22 cellular contexts compared by ENCODE assay signal in the genomic region with DNA sequence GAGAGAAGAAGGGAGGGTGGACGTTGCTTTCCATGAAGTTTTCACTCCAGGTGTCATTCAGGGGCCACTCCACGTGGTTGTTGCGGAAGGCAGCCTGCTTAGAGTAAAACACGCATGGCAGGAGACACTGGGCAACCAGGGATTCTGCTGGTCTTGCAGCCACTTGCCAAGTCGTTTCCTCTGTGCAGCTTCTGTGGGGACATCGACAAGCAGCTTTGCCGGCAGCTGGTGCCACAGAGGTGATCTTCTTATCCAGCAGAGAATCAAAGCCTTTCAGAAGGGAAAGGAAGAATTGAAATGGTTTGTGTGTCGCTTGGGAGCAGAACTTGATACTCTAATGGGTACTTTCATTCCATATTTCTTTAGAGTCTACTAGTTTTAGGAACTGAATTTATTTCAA.
DNase-seq lines count a peak whose midpoint lies in the region; ATAC-seq and TF ChIP-seq lines count a peak whose summit lies in the region.
"Had no signal": no experiment of that assay in that cellular context is flagged by ENCODE, and none has a peak within 500 bp of the region (broad histone marks: within the 10 kb centered on the region; RNA-seq: fewer than 3 reads in every experiment).

No MANE protein-coding gene starts in this region.

- H3K9ac ChIP-seq in mesendoderm (ENCODE audit: low read length): no peak overlapping the region
- H3K9ac ChIP-seq: BLaER1 treated with 17β-estradiol and CSF1 and Interleukin-3, amounts not matched to agents 10 nM and 100 nM; GM23248 had no signal

- no peak overlapping the region for H3K4me3 ChIP-seq in WERI-Rb-1 (ENCODE audit: low read depth, low read length)
- no peak overlapping the region for H3K4me3 ChIP-seq in mesendoderm (ENCODE audit: low read length)
- H3K4me3 ChIP-seq: A549; BLaER1 treated with 17β-estradiol and CSF1 and Interleukin-3, amounts not matched to agents 10 nM and 100 nM; GM23248 had no signal

- H3K9me3 ChIP-seq in WERI-Rb-1 (ENCODE audit: severe bottlenecking): no peaks in the 10 kb centered on the region
- H3K9me3 ChIP-seq: A549, BE2C had no signal

- H2AK5ac ChIP-seq in mesendoderm (ENCODE audit: low read length): no peak overlapping the region

- no CpG with 5 or more reads among the region's 8 CpGs for WGBS in mesendoderm (ENCODE audit: extremely low coverage, insufficient coverage, low lambda C conversion rate)

- no peak overlapping the region for H3K4me2 ChIP-seq in mesendoderm (ENCODE audit: low read length)
- H3K4me2 ChIP-seq: A549; BLaER1 treated with 17β-estradiol and CSF1 and Interleukin-3, amounts not matched to agents 10 nM and 100 nM had no signal

- no peak for ATAC-seq in activated T-cell treated with anti-CD3 and anti-CD28 coated beads, Interleukin-2, amount 50 U/mL, for 4 hours
- ATAC-seq: A549, HCT116 had no signal

- H3K4me3 Mint-ChIP-seq in activated T-cell treated with anti-CD3 and anti-CD28 coated beads, Interleukin-2, amount 50 U/mL, for 4 hours: no peak overlapping the region
- H3K4me3 Mint-ChIP-seq: CD14-positive monocyte; CD4-positive, alpha-beta T cell; CD8-positive, alpha-beta memory T cell had no signal

- TF ChIP-seq CTCF in WERI-Rb-1 (IDR thresholded peaks at IDR 0.05; ENCODE audit: low read depth, low read length): no peak

- no peak overlapping the region for H3K4ac ChIP-seq in mesendoderm (ENCODE audit: low read depth, low read length)

- H3K18ac ChIP-seq in mesendoderm (ENCODE audit: low read length): no peak overlapping the region

- no peak overlapping the region for H4K8ac ChIP-seq in mesendoderm (ENCODE audit: low read depth, low read length)

- no peaks in the 10 kb centered on the region for H3K27me3 Mint-ChIP-seq in activated T-cell treated with anti-CD3 and anti-CD28 coated beads, Interleukin-2, amount 50 U/mL, for 4 hours (ENCODE audit: low read depth)
- H3K27me3 Mint-ChIP-seq: CD4-positive, alpha-beta T cell; CD8-positive, alpha-beta memory T cell had no signal

- no peaks in the 10 kb centered on the region for H3K79me1 ChIP-seq in mesendoderm (ENCODE audit: low read length)

- H3K27me3 ChIP-seq in WERI-Rb-1 (ENCODE audit: insufficient read depth, low read depth, severe bottlenecking) (no peaks in the 10 kb centered on the region), mesendoderm (ENCODE audit: insufficient read depth, low read length, poor library complexity) (no peaks in the 10 kb centered on the region)
- H3K27me3 ChIP-seq: BE2C had no signal

- no peaks in the 10 kb centered on the region for H3K79me2 ChIP-seq in mesendoderm (ENCODE audit: control insufficient read depth, insufficient read depth, low read length)

- peaks cover 2% of the 10 kb centered on the region for H3K9me3 Mint-ChIP-seq in activated T-cell treated with anti-CD3 and anti-CD28 coated beads, Interleukin-2, amount 50 U/mL, for 4 hours
- H3K9me3 Mint-ChIP-seq: CD4-positive, alpha-beta T cell had no signal

- no peak overlapping the region for H3K56ac ChIP-seq in mesendoderm (ENCODE audit: low read length)

- H2BK5ac ChIP-seq in mesendoderm (ENCODE audit: low read length): no peak overlapping the region

- no peak overlapping the region for H2BK15ac ChIP-seq in mesendoderm (replicated peaks; ENCODE audit: low read depth)

- H2BK120ac ChIP-seq in mesendoderm (ENCODE audit: low read depth, low read length): no peak overlapping the region

- H3K4me1 Mint-ChIP-seq in activated T-cell treated with anti-CD3 and anti-CD28 coated beads, Interleukin-2, amount 50 U/mL, for 4 hours (ENCODE audit: low read depth): no peaks in the 10 kb centered on the region
- H3K4me1 Mint-ChIP-seq: CD14-positive monocyte; CD8-positive, alpha-beta memory T cell had no signal

- peak; percentile 68 for DNase-seq in NCI-H748 (lab: John Stamatoyannopoulos, UW; ENCODE audit: unreplicated experiment)
- DNase-seq in NCI-H748 treated with DMSO at 0.1 percent for 48 hours (lab: John Stamatoyannopoulos, UW): no peak
- peak; percentile 1 for DNase-seq in Daoy (ENCODE audit: low read depth)
- peak; percentile 78 for DNase-seq in WERI-Rb-1
- DNase-seq in mesendoderm: no peak
- no peak for DNase-seq in substantia nigra (lab: John Stamatoyannopoulos, UW)
- DNase-seq in activated T-cell treated with anti-CD3 and anti-CD28 coated beads, Interleukin-2, amount 50 U/mL, for 4 hours: no peak
- no peak for DNase-seq in mucosa of gallbladder (ENCODE audit: low spot score)
- DNase-seq: 8988T; ACHN; AML-193; BE2C; CD4-positive, alpha-beta T cell; CD8-positive, alpha-beta memory T cell; DMS53; DMS79 treated with DMSO at 0.1 percent for 48 hours; GM23248; H7 had no signal

- H3K36me3 ChIP-seq in WERI-Rb-1 (no peaks in the 10 kb centered on the region), mesendoderm (ENCODE audit: control insufficient read depth, insufficient read depth, low read length) (no peaks in the 10 kb centered on the region)
- H3K36me3 ChIP-seq: BE2C; BLaER1 treated with 17β-estradiol and CSF1 and Interleukin-3, amounts not matched to agents 10 nM and 100 nM had no signal

- no peaks in the 10 kb centered on the region for H3K36me3 Mint-ChIP-seq in activated T-cell treated with anti-CD3 and anti-CD28 coated beads, Interleukin-2, amount 50 U/mL, for 4 hours (ENCODE audit: insufficient read depth)
- H3K36me3 Mint-ChIP-seq: CD14-positive monocyte had no signal

- H3K23ac ChIP-seq in mesendoderm (ENCODE audit: low read length): no peak overlapping the region

- H3K27ac ChIP-seq in WERI-Rb-1 (no peak overlapping the region), mesendoderm (ENCODE audit: low read depth, low read length) (peak overlapping the region; percentile 28), substantia nigra (ENCODE audit: low read depth, low read length, poor library complexity, severe bottlenecking) (no peak overlapping the region)
- H3K27ac ChIP-seq: A549; BLaER1 treated with 17β-estradiol and CSF1 and Interleukin-3, amounts not matched to agents 10 nM and 100 nM; GM23248 had no signal

- H3K4me1 ChIP-seq in mesendoderm (ENCODE audit: control insufficient read depth, low read depth, low read length): peaks cover 6% of the 10 kb centered on the region
- H3K4me1 ChIP-seq: A549; BE2C; BLaER1 treated with 17β-estradiol and CSF1 and Interleukin-3, amounts not matched to agents 10 nM and 100 nM had no signal

- no peak overlapping the region for H4K5ac ChIP-seq in mesendoderm (ENCODE audit: low read length)

Comparison
In these comparisons a context has a peak if more than half of its experiments do, and no peak if none do; other contexts are left out.
1. DNase-seq: peak in NCI-H748 (single experiment), Daoy (single experiment) and WERI-Rb-1 (single experiment); none in NCI-H748 treated with DMSO at 0.1 percent for 48 hours (single experiment), mesendoderm (single experiment), substantia nigra (0 of 49), activated T-cell treated with anti-CD3 and anti-CD28 coated beads, Interleukin-2, amount 50 U/mL, for 4 hours (single experiment) and mucosa of gallbladder (single experiment).